In the genomic region with DNA sequence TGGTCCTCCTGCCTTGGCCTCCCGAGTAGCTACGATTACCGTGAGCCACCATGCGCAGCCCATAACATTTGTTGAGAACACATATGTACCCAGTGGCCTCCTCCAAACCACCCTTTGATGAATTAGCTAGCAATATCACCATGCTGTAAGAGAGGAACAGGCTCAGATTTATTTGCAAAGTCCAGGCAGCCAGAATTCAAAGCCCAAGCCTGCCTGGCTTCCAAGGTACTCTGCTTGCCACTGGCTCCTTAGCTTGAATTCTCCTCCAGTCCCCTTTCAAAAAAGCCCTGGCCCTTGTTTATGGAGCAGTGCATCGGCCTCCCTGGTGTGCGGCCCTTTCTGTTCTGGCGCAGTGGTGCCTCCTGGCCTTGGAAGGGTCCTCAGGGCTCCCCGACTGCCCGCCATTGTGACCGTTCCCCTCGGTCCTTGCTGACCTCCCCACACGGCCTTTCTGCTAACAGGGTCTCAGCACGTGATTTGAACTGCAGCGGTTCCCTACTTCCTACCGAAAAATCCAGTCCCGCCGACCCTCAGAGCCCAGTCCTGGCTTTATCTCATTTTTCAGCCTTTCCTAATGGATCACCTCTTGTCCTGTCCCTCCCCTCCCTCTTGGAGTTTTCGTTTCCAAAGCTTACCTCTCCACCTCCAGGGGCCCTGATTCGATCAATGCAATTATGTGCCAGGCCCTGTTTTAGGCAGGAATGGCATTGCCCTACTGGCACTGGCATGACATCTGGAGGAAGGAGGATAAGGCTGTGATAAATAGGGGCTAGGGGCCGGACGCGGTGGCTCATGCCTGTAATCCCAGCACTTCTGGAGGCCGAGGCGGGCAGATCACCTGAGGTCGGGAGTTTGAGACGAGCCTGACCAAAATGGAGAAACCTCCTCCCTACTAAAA, we compare ENCODE assay signal across 8 cellular contexts. TPM values are rescaled to one million over a fixed set of nuclear protein-coding genes. Genes with fewer than 3 reads are reported as not detected.
DNase-seq lines count a peak whose midpoint lies in the region; ATAC-seq and TF ChIP-seq lines count a peak whose summit lies in the region.

No MANE protein-coding gene starts in this region.

- no peak for TF ChIP-seq CTCF in adrenal gland (IDR thresholded peaks at IDR 0.05)
- TF ChIP-seq CTCF in lower lobe of right lung (IDR thresholded peaks at IDR 0.05) = no peak
- no peak for TF ChIP-seq CTCF in thyroid gland (IDR thresholded peaks at IDR 0.05)

- 63 to 66% (median 65%) methylated on average over 26 of the region's 26 CpGs for WGBS in adrenal gland, 4 donors
- WGBS in thyroid gland, 2 donors = 78 to 84% methylated on average over 26 of the region's 26 CpGs

- H3K9me3 ChIP-seq in adrenal gland (replicated peaks in 1 of 3) (no peaks in the 10 kb centered on the region), lower lobe of right lung (no peaks in the 10 kb centered on the region), thyroid gland (no peaks in the 10 kb centered on the region)

- H3K27ac ChIP-seq in adrenal gland (peak overlapping the region in 4 of 5 donors; percentile 64 to 88 (median 86)), lower lobe of right lung (peak overlapping the region; percentile 89), thyroid gland (peak overlapping the region; percentile 93)

- no peaks in the 10 kb centered on the region for H3K36me3 ChIP-seq in adrenal gland (replicated peaks in 1 of 2)
- H3K36me3 ChIP-seq in lower lobe of right lung = peaks cover 11% of the 10 kb centered on the region
- no peaks in the 10 kb centered on the region for H3K36me3 ChIP-seq in thyroid gland

- intact Hi-C loops in adrenal gland (cut with DNase I) (no loop called here), lower lobe of right lung (cut with DNase I) (no loop called here), thyroid gland (cut with DNase I) (no loop called here)

- H3K27me3 ChIP-seq in adrenal gland = no peaks in the 10 kb centered on the region
- no peaks in the 10 kb centered on the region for H3K27me3 ChIP-seq in lower lobe of right lung (ENCODE audit: low read depth)
- no peaks in the 10 kb centered on the region for H3K27me3 ChIP-seq in thyroid gland

- peaks cover 16 to 33% of the 10 kb centered on the region in 2 donors for H3K4me1 ChIP-seq in adrenal gland (replicated peaks in 1 of 2)
- H3K4me1 ChIP-seq in lower lobe of right lung = peaks cover 53% of the 10 kb centered on the region
- peaks cover 82 to 95% of the 10 kb centered on the region in 2 donors for H3K4me1 ChIP-seq in thyroid gland

- H3K4me3 ChIP-seq in adrenal gland (peak overlapping the region in 2 of 4 donors; percentile 48 to 83), lower lobe of right lung (peak overlapping the region; percentile 76), thyroid gland (replicated peaks in 1 of 3) (no peak overlapping the region)

- ATAC-seq in lower lobe of right lung = no peak
- no peak for ATAC-seq in HG02623 (IDR thresholded peaks at IDR 0.05; ENCODE audit: unreplicated experiment)
- no peak for ATAC-seq in HG02970 (IDR thresholded peaks at IDR 0.05; ENCODE audit: low FRiP score, unreplicated experiment)

- TF ChIP-seq POLR2A in adrenal gland (IDR thresholded peaks at IDR 0.05) (no peak), thyroid gland (IDR thresholded peaks at IDR 0.05) (no peak)

- peak; percentile 56 for DNase-seq in activated CD8-positive, alpha-beta memory T cell treated with anti-CD3 and anti-CD28 coated beads, Interleukin-2, amount 50 U/mL, for 48 hours
- no peak for DNase-seq in activated CD8-positive, alpha-beta memory T cell treated with anti-CD3 and anti-CD28 coated beads for 24 hours
- peak in 4 of 7 donors; percentile 16 to 55 (median 30) for DNase-seq in adrenal gland
- DNase-seq in lower lobe of right lung = no peak
- no peak for DNase-seq in thyroid gland
- DNase-seq in 8988T = no peak

RNA-seq across cellular contexts. Expression of a gene that starts 22.0 kb away (rescaled TPM):
- total RNA-seq in adrenal gland (100 to 1,000 TPM in 2 of 8 donors, 10 to 100 TPM in 6; 34.4 to 118 (median 88.4) TPM), lower lobe of right lung (76.0 TPM), thyroid gland (100 to 1,000 TPM; 354 to 606 (median 433) TPM)
- 100 to 1,000 TPM in 2 of 3 donors, 1 to 10 TPM in 1; 9.0 to 277 (median 150) TPM for polyA plus RNA-seq in adrenal gland

RNA-seq across cellular contexts. Expression of a gene that starts 38.9 kb away (rescaled TPM):
- total RNA-seq in adrenal gland (under 1 TPM in 1 of 8 donors, not detected in 7; 0.14 TPM), lower lobe of right lung (not detected), thyroid gland (not detected)
- under 1 TPM in 1 of 3 donors, not detected in 2; 0.07 TPM for polyA plus RNA-seq in adrenal gland

RNA-seq across cellular contexts. Expression of a gene that starts 45.3 kb away (rescaled TPM):
- total RNA-seq in adrenal gland (10 to 100 TPM; 44.3 to 79.7 (median 57.4) TPM), lower lobe of right lung (74.8 TPM), thyroid gland (10 to 100 TPM; 50.0 to 67.4 (median 55.6) TPM)
- 10 to 100 TPM; 20.1 to 57.3 (median 32.7) TPM for polyA plus RNA-seq in adrenal gland

Comparison
In these comparisons a context has a peak if more than half of its experiments do, and no peak if none do; other contexts are left out.
1. DNase-seq: peak in activated CD8-positive, alpha-beta memory T cell treated with anti-CD3 and anti-CD28 coated beads, Interleukin-2, amount 50 U/mL, for 48 hours (single experiment) and adrenal gland (4 of 7); none in activated CD8-positive, alpha-beta memory T cell treated with anti-CD3 and anti-CD28 coated beads for 24 hours (single experiment), lower lobe of right lung (single experiment), thyroid gland (0 of 2) and 8988T (single experiment).
2. Peak in every context shown above with its lines, with median percentiles within 50 percentile points of each other: H3K27ac ChIP-seq.